In the genomic region with DNA sequence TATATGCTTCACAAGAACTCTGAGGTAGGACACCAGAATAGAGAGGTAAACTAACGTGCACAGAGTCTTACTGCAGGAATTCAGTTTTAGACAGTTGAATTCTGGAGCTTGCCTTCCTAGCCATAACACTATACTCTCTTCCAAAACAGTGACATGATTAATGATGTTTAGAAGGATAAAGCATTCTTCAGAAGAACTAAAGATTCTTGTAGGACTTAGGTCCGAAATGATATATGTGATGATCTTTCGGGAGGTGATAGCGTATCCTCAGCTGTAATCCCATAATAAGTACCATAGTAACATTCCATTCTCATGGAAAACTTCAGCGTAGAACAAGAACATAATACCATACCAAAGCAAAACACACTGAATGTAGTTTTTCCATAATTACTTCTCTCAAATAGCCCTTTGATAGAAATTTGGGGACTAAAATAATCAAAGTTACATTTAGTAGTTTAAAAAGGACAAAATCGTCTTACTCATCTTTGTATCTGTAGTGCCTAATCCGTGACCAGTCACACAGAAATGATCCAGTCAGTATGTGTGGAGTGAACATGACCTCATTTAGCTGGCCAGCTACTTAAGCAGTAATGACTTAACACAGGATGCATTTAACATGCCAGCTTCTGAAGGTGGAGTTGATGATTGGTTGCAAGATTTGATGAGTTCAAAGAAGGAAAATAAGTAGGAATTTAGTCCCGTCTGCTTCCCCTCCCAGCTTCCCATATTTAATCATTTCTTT, we compare ENCODE assay signal across 17 cellular contexts. TPM values are rescaled to one million over a fixed set of nuclear protein-coding genes. Genes with fewer than 3 reads are reported as not detected.
DNase-seq lines count a peak whose midpoint lies in the region; TF ChIP-seq lines count a peak whose summit lies in the region.
"Had no signal": no experiment of that assay in that cellular context is flagged by ENCODE, and none has a peak within 500 bp of the region (broad histone marks: within the 10 kb centered on the region; RNA-seq: fewer than 3 reads in every experiment).

No MANE protein-coding gene starts in this region.

- CTCF ChIA-PET in mammary epithelial cell (lab: Charles Lee; ENCODE audit: low non-redundant PET) = no interaction called here

- no peaks in the 10 kb centered on the region for H3K79me2 ChIP-seq in mammary epithelial cell (ENCODE audit: insufficient read depth, low read length)

- no peak for TF ChIP-seq POLR2A in breast epithelium (IDR thresholded peaks at IDR 0.05)

- TF ChIP-seq CTCF in mammary epithelial cell (conservative IDR thresholded peaks at IDR 0.05 in 1 of 2, IDR thresholded peaks at IDR 0.05 in 1 of 2; ENCODE audit: extremely low read depth in 1 of 2, insufficient read depth in 1 of 2, low read depth in 1 of 2, low read length in 2 of 2) = no peak
- no peak for TF ChIP-seq CTCF in breast epithelium (IDR thresholded peaks at IDR 0.05)
- no peak for TF ChIP-seq CTCF in astrocyte of the cerebellum (IDR thresholded peaks at IDR 0.05; ENCODE audit: low read depth, low read length, missing control alignments)

- H3K27me3 ChIP-seq in mammary epithelial cell (ENCODE audit: insufficient read depth, low read length) (no peaks in the 10 kb centered on the region), breast epithelium (no peaks in the 10 kb centered on the region)
- H3K27me3 ChIP-seq: neural progenitor cell had no signal

- H3K9me3 ChIP-seq in mammary epithelial cell (replicated peaks; ENCODE audit: insufficient read depth, low read length) (no peaks in the 10 kb centered on the region), breast epithelium (no peaks in the 10 kb centered on the region)
- H3K9me3 ChIP-seq: thoracic aorta had no signal

- no peaks in the 10 kb centered on the region for H4K20me1 ChIP-seq in mammary epithelial cell (ENCODE audit: insufficient read depth, low read length)

- in situ Hi-C loops in mammary epithelial cell (cut with MboI; ENCODE audit: low sequenced_read_pairs in 2 of 2) = no loop called here
- in situ Hi-C loops in astrocyte of the cerebellum (cut with HindIII; ENCODE audit: low sequenced_read_pairs) = no loop called here

- H3K36me3 ChIP-seq in mammary epithelial cell (ENCODE audit: insufficient read depth, low read length) = peaks cover 10% of the 10 kb centered on the region
- no peaks in the 10 kb centered on the region for H3K36me3 ChIP-seq in breast epithelium
- H3K36me3 ChIP-seq: neural progenitor cell, thoracic aorta had no signal

- 97% methylated on average over 8 of the region's 8 CpGs for WGBS in mammary epithelial cell (ENCODE audit: low coverage, missing lambda C conversion rate)

- no TSS peak for BruUV-seq in mammary epithelial cell (replicated peaks; lab: Mats Ljungman, UMichigan)

- H3K9ac ChIP-seq in mammary epithelial cell (ENCODE audit: insufficient read depth, low read length) = no peak overlapping the region
- H3K9ac ChIP-seq: neural progenitor cell had no signal

- H3K4me3 ChIP-seq in mammary epithelial cell (replicated peaks in 1 of 3; ENCODE audit: insufficient read depth in 1 of 3, low read depth in 2 of 3, low read length in 3 of 3) (no peak overlapping the region), breast epithelium (no peak overlapping the region), astrocyte of the cerebellum (ENCODE audit: low read depth, low read length) (no peak overlapping the region)
- H3K4me3 ChIP-seq: neural progenitor cell, skin epidermis, thoracic aorta had no signal

- no peak overlapping the region for H2AFZ ChIP-seq in mammary epithelial cell (ENCODE audit: low read depth, low read length)
- H2AFZ ChIP-seq: neural progenitor cell had no signal

- DNase-seq in mammary epithelial cell (peak; percentile 3), breast epithelium (ENCODE audit: low spot score in 2 of 2) (no peak), astrocyte of the cerebellum (ENCODE audit: low read depth) (peak; percentile 47), foreskin melanocyte (peak; percentile 4), NCI-H2227 (lab: John Stamatoyannopoulos, UW; ENCODE audit: unreplicated experiment) (no peak), 8988T (no peak), posterior vena cava (ENCODE audit: low spot score) (no peak), NCI-H524 (lab: John Stamatoyannopoulos, UW) (no peak)
- DNase-seq: activated CD8-positive, alpha-beta memory T cell treated with anti-CD3 and anti-CD28 coated beads for 24 hours; activated effector memory CD4-positive, alpha-beta T cell treated with Interleukin-2 at 50 U/mL for 16 hours; hippocampal formation; NCI-H1417 treated with DMSO at 0.1 percent for 48 hours; NCI-H774; SHP77 treated with DMSO at 0.1 percent for 48 hours had no signal

- H3K4me1 ChIP-seq in mammary epithelial cell (ENCODE audit: insufficient read depth, low read length) (no peaks in the 10 kb centered on the region), breast epithelium (no peaks in the 10 kb centered on the region)
- H3K4me1 ChIP-seq: neural progenitor cell had no signal

- dilution Hi-C loops in mammary epithelial cell (cut with HindIII; ENCODE audit: low sequenced_read_pairs) = no loop called here

- no peak overlapping the region for H3K27ac ChIP-seq in mammary epithelial cell (ENCODE audit: insufficient read depth, low read depth, low read length)
- no peak overlapping the region for H3K27ac ChIP-seq in breast epithelium
- H3K27ac ChIP-seq: neural progenitor cell, skin epidermis, thoracic aorta had no signal

- intact Hi-C loops in mammary epithelial cell (cut with micrococcal nuclease) (no loop called here), breast epithelium (cut with DNase I; ENCODE audit: low total_unique reads) (no loop called here), posterior vena cava (cut with DNase I) (no loop called here)

- no peak overlapping the region for H3K4me2 ChIP-seq in mammary epithelial cell (ENCODE audit: insufficient read depth, low read depth, low read length)
- H3K4me2 ChIP-seq: neural progenitor cell had no signal

RNA-seq across cellular contexts. Expression of a gene that starts 38.4 kb away (rescaled TPM):
- total RNA-seq in mammary epithelial cell (10 to 100 TPM; 10.2 to 16.3 TPM), breast epithelium (10 to 100 TPM; 22.2 to 39.7 (median 26.5) TPM), posterior vena cava (10 to 100 TPM; 23.0 to 27.2 TPM)
- 4.4 TPM for polyA plus RNA-seq in mammary epithelial cell
- polyA minus RNA-seq in mammary epithelial cell = 0.47 TPM

RNA-seq across cellular contexts. Expression of a gene that starts 38.6 kb away (rescaled TPM):
- 10 to 100 TPM; 38.7 to 42.1 TPM for total RNA-seq in mammary epithelial cell
- 19.6 TPM for polyA plus RNA-seq in mammary epithelial cell
- 34.1 TPM for polyA minus RNA-seq in mammary epithelial cell
- total RNA-seq in breast epithelium = 10 to 100 TPM; 26.9 to 36.6 (median 35.7) TPM
- total RNA-seq in posterior vena cava = 10 to 100 TPM; 23.9 to 27.1 TPM

Comparison
In these comparisons a context has a peak if more than half of its experiments do, and no peak if none do; other contexts are left out.
1. DNase-seq: peak in mammary epithelial cell (single experiment), astrocyte of the cerebellum (single experiment) and foreskin melanocyte (single experiment); none in breast epithelium (0 of 2), NCI-H2227 (single experiment), 8988T (single experiment), posterior vena cava (single experiment) and NCI-H524 (0 of 2).